ENCODE assay signal across 8 cellular contexts in the genomic region with DNA sequence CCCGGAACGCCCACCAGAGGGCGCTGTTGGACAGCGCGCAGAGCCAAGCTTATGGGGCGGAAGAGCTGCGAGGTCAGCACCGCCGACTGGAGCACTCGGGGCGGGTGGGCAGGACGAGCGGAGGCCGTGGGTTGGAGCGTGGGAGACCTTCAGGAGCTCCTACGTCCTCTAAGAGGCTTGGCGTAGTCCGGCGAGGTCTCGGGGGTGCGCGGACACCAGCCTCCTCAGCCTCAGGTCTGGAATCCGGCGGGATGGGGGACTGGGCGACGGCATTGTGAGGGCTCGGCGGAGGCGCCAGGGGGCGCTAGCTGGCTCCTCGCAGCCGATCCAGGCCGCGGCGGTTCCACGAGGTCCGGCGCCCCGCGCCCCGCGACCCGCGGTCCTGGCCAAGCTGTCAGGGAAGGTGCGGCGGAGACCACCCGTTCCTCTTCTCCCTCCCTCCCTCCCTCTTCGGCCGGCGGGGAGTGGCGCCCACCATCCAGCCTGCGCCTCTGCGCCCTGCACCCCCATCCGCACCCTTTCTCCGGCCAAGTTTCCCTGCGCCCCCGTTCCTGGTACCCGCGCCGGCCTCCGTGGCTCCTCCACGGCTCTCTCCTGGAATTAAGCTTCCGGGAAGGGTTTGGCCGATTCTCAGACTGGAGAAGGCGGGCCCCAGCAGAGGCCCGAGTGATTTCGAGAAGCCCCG. TPM values are rescaled to one million over a fixed set of nuclear protein-coding genes. Genes with fewer than 3 reads are reported as not detected.
DNase-seq lines count a peak whose midpoint lies in the region; ATAC-seq and TF ChIP-seq lines count a peak whose summit lies in the region.

No MANE protein-coding gene starts in this region.

- no peak overlapping the region for H3K9ac ChIP-seq in skeletal muscle satellite cell (ENCODE audit: low read depth, low read length)

- peak; percentile 38 for DNase-seq in NCI-H510A treated with DMSO at 0.1 percent for 48 hours (lab: John Stamatoyannopoulos, UW)
- DNase-seq in NCI-H510A (lab: John Stamatoyannopoulos, UW), result no peak
- DNase-seq in NCI-H146 treated with DMSO at 0.1 percent for 48 hours (lab: John Stamatoyannopoulos, UW; ENCODE audit: unreplicated experiment), result peak; percentile 49
- DNase-seq in T1000 (lab: John Stamatoyannopoulos, UW), result peak; percentile 78
- DNase-seq in astrocyte of the spinal cord (ENCODE audit: low read depth, low spot score), result peak; percentile 77
- no peak for DNase-seq in iPS DF 6.9 (ENCODE audit: low read depth, low spot score)

- peak; percentile 81 for TF ChIP-seq CTCF in astrocyte of the spinal cord (IDR thresholded peaks at IDR 0.05; ENCODE audit: low read depth, low read length)

- H3K9me3 ChIP-seq in iPS DF 6.9 (ENCODE audit: control insufficient read depth, insufficient read depth, low read length) (no peaks in the 10 kb centered on the region), skeletal muscle satellite cell (replicated peaks; ENCODE audit: low read length) (no peaks in the 10 kb centered on the region)

- peak overlapping the region; percentile 36 for H3K4me3 ChIP-seq in astrocyte of the spinal cord (ENCODE audit: low read depth, low read length)
- H3K4me3 ChIP-seq in iPS DF 6.9 (ENCODE audit: low read length), result peak overlapping the region; percentile 29; the same call in 1 of the 2 replicates
- H3K4me3 ChIP-seq in skeletal muscle satellite cell (ENCODE audit: low read length), result peak overlapping the region; percentile 72

- H3K36me3 ChIP-seq in iPS DF 6.9 (ENCODE audit: control insufficient read depth, insufficient read depth, low read length), result no peaks in the 10 kb centered on the region
- no peaks in the 10 kb centered on the region for H3K36me3 ChIP-seq in skeletal muscle satellite cell (ENCODE audit: insufficient read depth, low read length)

- no CpG with 5 or more reads among the region's 68 CpGs for WGBS in iPS DF 6.9 (ENCODE audit: insufficient coverage, insufficient read length)

- in situ Hi-C loops in astrocyte of the spinal cord (cut with HindIII; ENCODE audit: low sequenced_read_pairs), result no loop called here

- H3K27me3 ChIP-seq in iPS DF 6.9 (ENCODE audit: control insufficient read depth, insufficient read depth, low read length) (peaks cover 63% of the 10 kb centered on the region), skeletal muscle satellite cell (ENCODE audit: control insufficient read depth, insufficient read depth, low read length) (peaks cover 90% of the 10 kb centered on the region)

- peak overlapping the region; percentile 98 for H3K4me2 ChIP-seq in skeletal muscle satellite cell (ENCODE audit: low read length)

- H3K4me1 ChIP-seq in iPS DF 6.9 (ENCODE audit: control insufficient read depth, insufficient read depth, low read length) (peaks cover 1% of the 10 kb centered on the region; the same call in 1 of the 2 replicates), skeletal muscle satellite cell (ENCODE audit: control insufficient read depth, insufficient read depth, low read length) (peaks cover 4% of the 10 kb centered on the region)

- ATAC-seq in HG02884 (IDR thresholded peaks at IDR 0.05; ENCODE audit: unreplicated experiment), result peak; percentile 84

- H3K27ac ChIP-seq in iPS DF 6.9 (ENCODE audit: low read length), result no peak overlapping the region

RNA-seq across cellular contexts. Expression of gene POLG, which starts 24.3 kb away (rescaled TPM):
- 71.2 and 77.6 TPM in 2 replicates for total RNA-seq in skeletal muscle satellite cell (2012; rRNA removed)

Comparison
In these comparisons a context has a peak if more than half of its experiments do, and no peak if none do; other contexts are left out.
1. DNase-seq: peak in NCI-H510A treated with DMSO at 0.1 percent for 48 hours (single experiment), NCI-H146 treated with DMSO at 0.1 percent for 48 hours (single experiment), T1000 (single experiment) and astrocyte of the spinal cord (single experiment); none in NCI-H510A (single experiment) and iPS DF 6.9 (single experiment).
2. Peak in every context shown above with its lines, with median percentiles within 50 percentile points of each other: H3K4me3 ChIP-seq.